Comparison of ENCODE assay signal across 22 cellular contexts in genomic region chr3:151432624-151433372, GRCh38. TPM values are rescaled to one million over a fixed set of nuclear protein-coding genes. Genes with fewer than 3 reads are reported as not detected.
"Had no signal": no experiment of that assay in that cellular context is flagged by ENCODE, and none has a peak within 500 bp of the region (broad histone marks: within the 10 kb centered on the region; RNA-seq: fewer than 3 reads in every experiment).

No MANE protein-coding gene starts in this region.

- FAIRE-seq: endothelial cell of umbilical vein, urothelium cell line had no signal

- H3K4me3 ChIP-seq: coronary artery, heart left ventricle, psoas muscle, spleen had no signal

- DNase-seq: effector CD4-positive, alpha-beta T cell; endodermal cell; heart left ventricle; hippocampal formation; naive thymus-derived CD4-positive, alpha-beta T cell; nephron progenitor cell; psoas muscle; retina; spleen; stimulated activated CD4-positive, alpha-beta T cell treated with anti-CD3 and anti-CD28 coated beads, Interleukin-15, amount 100 ng/mL, for 24 hours; stimulated activated CD4-positive, alpha-beta T cell treated with anti-CD3 and anti-CD28 coated beads, Interleukin-1b, Interleukin-23, amount 100 ng/mL, for 48 hours; stimulated activated CD4-positive, alpha-beta T cell treated with anti-CD3 and anti-CD28 coated beads, Interleukin-4, amount 100 ng/mL, for 24 hours; stimulated activated naive CD8-positive, alpha-beta T cell treated with anti-CD3 and anti-CD28 coated beads, Interleukin-15, amount 100 ng/mL, for 72 hours had no signal

- H3K27ac ChIP-seq: coronary artery, heart left ventricle, psoas muscle, spleen had no signal

- H3K36me3 Mint-ChIP-seq: stimulated activated memory B cell treated with anti-CD40 and anti-IgM and Interleukin-4, amounts not matched to agents 10 μg/mL and 1 μg/mL and 100 μg/mL, for 72 hours had no signal

- H3K9me3 Mint-ChIP-seq: stimulated activated memory B cell treated with anti-CD40 and anti-IgM and Interleukin-4, amounts not matched to agents 10 μg/mL and 1 μg/mL and 100 μg/mL, for 72 hours had no signal

- H3K4me1 Mint-ChIP-seq: naive thymus-derived CD4-positive, alpha-beta T cell; stimulated activated naive CD8-positive, alpha-beta T cell treated with anti-CD3 and anti-CD28 coated beads, Interleukin-15, amount 100 ng/mL, for 72 hours had no signal

- H3K27me3 Mint-ChIP-seq: stimulated activated memory B cell treated with anti-CD40 and anti-IgM and Interleukin-4, amounts not matched to agents 10 μg/mL and 1 μg/mL and 100 μg/mL, for 72 hours; stimulated activated naive CD8-positive, alpha-beta T cell treated with anti-CD3 and anti-CD28 coated beads, Interleukin-15, amount 100 ng/mL, for 72 hours had no signal

- H3K4me1 ChIP-seq: heart left ventricle, psoas muscle, spleen had no signal

- ATAC-seq: heart left ventricle; psoas muscle; sciatic nerve; stimulated activated memory B cell treated with anti-CD40 and anti-IgM and Interleukin-4, amounts not matched to agents 10 μg/mL and 1 μg/mL and 100 μg/mL, for 72 hours; stimulated activated naive CD8-positive, alpha-beta T cell treated with anti-CD3 and anti-CD28 coated beads, Interleukin-15, amount 100 ng/mL, for 72 hours had no signal

- H3K27me3 ChIP-seq: heart left ventricle, spleen had no signal

- H3K9me3 ChIP-seq: heart left ventricle, psoas muscle, spleen had no signal

- H3K4me3 Mint-ChIP-seq: endodermal cell; naive thymus-derived CD4-positive, alpha-beta T cell; nephron progenitor cell; stimulated activated memory B cell treated with anti-CD40 and anti-IgM and Interleukin-4, amounts not matched to agents 10 μg/mL and 1 μg/mL and 100 μg/mL, for 72 hours; stimulated activated naive CD8-positive, alpha-beta T cell treated with anti-CD3 and anti-CD28 coated beads, Interleukin-15, amount 100 ng/mL, for 72 hours had no signal

- H3K36me3 ChIP-seq: heart left ventricle, spleen had no signal

RNA-seq across cellular contexts. Expression of gene IGSF10, which starts 28.1 kb away (rescaled TPM):
- total RNA-seq: dermis microvascular lymphatic vessel endothelial cell, endothelial cell of umbilical vein, lung microvascular endothelial cell had no signal
- polyA plus RNA-seq: naive thymus-derived CD4-positive, alpha-beta T cell had no signal

RNA-seq across cellular contexts. Expression of gene P2RY12, which starts 48.2 kb away (rescaled TPM):
- total RNA-seq: dermis microvascular lymphatic vessel endothelial cell, endodermal cell, endothelial cell of umbilical vein, glomerular endothelial cell, kidney epithelial cell, lung microvascular endothelial cell had no signal
- polyA plus RNA-seq: endothelial cell of umbilical vein; naive thymus-derived CD4-positive, alpha-beta T cell had no signal
